In genomic region chr22:36156515-36157419, GRCh38 we compare ENCODE assay signal across 8 cellular contexts. TPM values are rescaled to one million over a fixed set of nuclear protein-coding genes. Genes with fewer than 3 reads are reported as not detected.
DNase-seq lines count a peak whose midpoint lies in the region; ATAC-seq lines count a peak whose summit lies in the region.

No MANE protein-coding gene starts in this region.

- H3K23ac ChIP-seq in mesendoderm (ENCODE audit: low read length), result no peak overlapping the region

- H3K36me3 Mint-ChIP-seq in CD4-positive, CD25-positive, alpha-beta regulatory T cell, result peaks cover 18% of the 10 kb centered on the region
- peaks cover 83% of the 10 kb centered on the region for H3K36me3 Mint-ChIP-seq in effector memory CD8-positive, alpha-beta T cell (ENCODE audit: insufficient read depth)

- H3K79me2 ChIP-seq in mesendoderm (ENCODE audit: control insufficient read depth, insufficient read depth, low read length), result no peaks in the 10 kb centered on the region

- H4K8ac ChIP-seq in mesendoderm (ENCODE audit: low read depth, low read length), result no peak overlapping the region

- peak; percentile 45 to 64 (median 54) for DNase-seq in CD4-positive, CD25-positive, alpha-beta regulatory T cell
- DNase-seq in MV-4-11 (lab: John Stamatoyannopoulos, UW) (peak; percentile 28), mesendoderm (peak; percentile 74), NCI-H510A treated with DMSO at 0.1 percent for 48 hours (lab: John Stamatoyannopoulos, UW) (no peak)
- peak; percentile 59 for DNase-seq in activated CD8-positive, alpha-beta memory T cell treated with anti-CD3 and anti-CD28 coated beads, Interleukin-2, amount 50 U/mL, for 1 hour (ENCODE audit: extremely low read depth)
- DNase-seq in effector memory CD8-positive, alpha-beta T cell, result peak; percentile 54 to 72 (median 70)
- peak; percentile 57 for DNase-seq in stimulated activated CD8-positive, alpha-beta memory T cell treated with anti-CD3 and anti-CD28 coated beads, Interleukin-12 subunit alpha, Interleukin-12 subunit beta, amount 100 ng/mL, for 24 hours (ENCODE audit: extremely low read depth)

- peaks cover 31 to 98% (median 75%) of the 10 kb centered on the region in 4 donors for H3K4me1 Mint-ChIP-seq in CD4-positive, CD25-positive, alpha-beta regulatory T cell
- H3K4me1 Mint-ChIP-seq in effector memory CD8-positive, alpha-beta T cell (ENCODE audit: low read depth in 2 of 2), result peaks cover 76 to 93% of the 10 kb centered on the region in 2 donors

- peak overlapping the region; percentile 99 for H3K4me3 ChIP-seq in CD4-positive, CD25-positive, alpha-beta regulatory T cell (ENCODE audit: low read depth, low read length)
- no peak overlapping the region for H3K4me3 ChIP-seq in mesendoderm (ENCODE audit: low read length)

- H3K27me3 ChIP-seq in CD4-positive, CD25-positive, alpha-beta regulatory T cell (ENCODE audit: control insufficient read depth, insufficient read depth, low read length), result no peaks in the 10 kb centered on the region
- H3K27me3 ChIP-seq in mesendoderm (ENCODE audit: insufficient read depth, low read length, poor library complexity), result no peaks in the 10 kb centered on the region

- H3K56ac ChIP-seq in mesendoderm (ENCODE audit: low read length), result peak overlapping the region; percentile 62

- no peaks in the 10 kb centered on the region for H3K27me3 Mint-ChIP-seq in CD4-positive, CD25-positive, alpha-beta regulatory T cell
- no peaks in the 10 kb centered on the region for H3K27me3 Mint-ChIP-seq in effector memory CD8-positive, alpha-beta T cell

- peaks cover 87% of the 10 kb centered on the region for H3K4me1 ChIP-seq in CD4-positive, CD25-positive, alpha-beta regulatory T cell (ENCODE audit: control insufficient read depth, insufficient read depth, low read length, poor library complexity, severe bottlenecking)
- peaks cover 14% of the 10 kb centered on the region for H3K4me1 ChIP-seq in mesendoderm (ENCODE audit: control insufficient read depth, low read depth, low read length)

- H2AK5ac ChIP-seq in mesendoderm (ENCODE audit: low read length), result no peak overlapping the region

- H3K79me1 ChIP-seq in mesendoderm (ENCODE audit: low read length), result no peaks in the 10 kb centered on the region

- no peak overlapping the region for H3K4ac ChIP-seq in mesendoderm (ENCODE audit: low read depth, low read length)

- peaks cover 18% of the 10 kb centered on the region for H3K36me3 ChIP-seq in CD4-positive, CD25-positive, alpha-beta regulatory T cell (ENCODE audit: control insufficient read depth, insufficient read depth, low read length)
- no peaks in the 10 kb centered on the region for H3K36me3 ChIP-seq in mesendoderm (ENCODE audit: control insufficient read depth, insufficient read depth, low read length)

- H2BK15ac ChIP-seq in mesendoderm (replicated peaks; ENCODE audit: low read depth), result no peak overlapping the region

- peak overlapping the region; percentile 3 for H3K18ac ChIP-seq in mesendoderm (ENCODE audit: low read length)

- H3K27ac ChIP-seq in CD4-positive, CD25-positive, alpha-beta regulatory T cell (ENCODE audit: insufficient read depth, low read length, poor library complexity, severe bottlenecking), result peak overlapping the region; percentile 84
- no peak overlapping the region for H3K27ac ChIP-seq in mesendoderm (ENCODE audit: low read depth, low read length)

- ATAC-seq in CD4-positive, CD25-positive, alpha-beta regulatory T cell (ENCODE audit: low read depth in 2 of 2), result peak; percentile 46 to 47
- peak; percentile 52 for ATAC-seq in effector memory CD8-positive, alpha-beta T cell (replicated peaks)
- no peak for ATAC-seq in HG02588 (IDR thresholded peaks at IDR 0.05; ENCODE audit: unreplicated experiment)

- peak overlapping the region; percentile 24 for H2BK5ac ChIP-seq in mesendoderm (ENCODE audit: low read length)

- H4K5ac ChIP-seq in mesendoderm (ENCODE audit: low read length), result no peak overlapping the region

- H3K4me2 ChIP-seq in mesendoderm (ENCODE audit: low read length), result no peak overlapping the region

- no peak overlapping the region for H2BK120ac ChIP-seq in mesendoderm (ENCODE audit: low read depth, low read length)

- no CpG with 5 or more reads among the region's 15 CpGs for WGBS in mesendoderm (ENCODE audit: extremely low coverage, insufficient coverage, low lambda C conversion rate)

- H3K4me3 Mint-ChIP-seq in CD4-positive, CD25-positive, alpha-beta regulatory T cell, result peak overlapping the region; percentile 93 to 98 (median 96)
- H3K4me3 Mint-ChIP-seq in effector memory CD8-positive, alpha-beta T cell, result peak overlapping the region; percentile 96 to 99

- no peaks in the 10 kb centered on the region for H3K9me3 ChIP-seq in CD4-positive, CD25-positive, alpha-beta regulatory T cell (ENCODE audit: control insufficient read depth in 2 of 2, low read length in 2 of 2)

- H3K9ac ChIP-seq in mesendoderm (ENCODE audit: low read length), result peak overlapping the region; percentile 1

- H3K9me3 Mint-ChIP-seq in CD4-positive, CD25-positive, alpha-beta regulatory T cell, result peaks cover 0 to 3% (median 0%) of the 10 kb centered on the region in 7 donors
- no peaks in the 10 kb centered on the region for H3K9me3 Mint-ChIP-seq in effector memory CD8-positive, alpha-beta T cell

- H3K27ac Mint-ChIP-seq in CD4-positive, CD25-positive, alpha-beta regulatory T cell, result peak overlapping the region; percentile 98 to 99 (median 99)
- H3K27ac Mint-ChIP-seq in effector memory CD8-positive, alpha-beta T cell, result peak overlapping the region; percentile 96 to 98

RNA-seq across cellular contexts. Expression of gene APOL3, which starts 3.8 kb away (rescaled TPM):
- total RNA-seq in CD4-positive, CD25-positive, alpha-beta regulatory T cell, result 177 TPM
- 10 to 100 TPM; 62.5 to 75.4 (median 68.1) TPM for polyA plus RNA-seq in CD4-positive, CD25-positive, alpha-beta regulatory T cell
- 0.74 TPM for polyA plus RNA-seq in mesendoderm (2013, experiment 1 of 2)
- 0.66 TPM for polyA plus RNA-seq in mesendoderm (2013, experiment 2 of 2)

RNA-seq across cellular contexts. Expression of gene APOL4, which starts 44.8 kb away (rescaled TPM):
- not detected for total RNA-seq in CD4-positive, CD25-positive, alpha-beta regulatory T cell
- polyA plus RNA-seq in CD4-positive, CD25-positive, alpha-beta regulatory T cell, result not detected
- 0.01 TPM for polyA plus RNA-seq in mesendoderm (2013, experiment 1 of 2)
- 0.01 TPM for polyA plus RNA-seq in mesendoderm (2013, experiment 2 of 2)
